Comparison of ENCODE assay signal across 1 cellular context in genomic region chr5:170296036-170296934, GRCh38.
TF ChIP-seq lines count a peak whose summit lies in the region.

No MANE protein-coding gene starts in this region.

TF ChIP-seq in WTC11, 78 proteins besides CTCF, POLR2A, EP300 and RAD21 (continued from another document):
- no peak for TF ChIP-seq AR (CRISPR knock-in tag; IDR thresholded peaks at IDR 0.05)
- no peak for TF ChIP-seq MXD4 (CRISPR knock-in tag; IDR thresholded peaks at IDR 0.05; ENCODE audit: borderline replicate concordance)
- TF ChIP-seq ZNF512 (CRISPR knock-in tag; IDR thresholded peaks at IDR 0.05; ENCODE audit: borderline replicate concordance), result no peak
- no peak for TF ChIP-seq ZNF138 (CRISPR knock-in tag; conservative IDR thresholded peaks at IDR 0.05)
- no peak for TF ChIP-seq IRF1 (CRISPR knock-in tag; IDR thresholded peaks at IDR 0.05)
- no peak for TF ChIP-seq IRF2 (CRISPR knock-in tag; IDR thresholded peaks at IDR 0.05; ENCODE audit: borderline replicate concordance, low read depth)
- no peak for TF ChIP-seq ZNF425 (CRISPR knock-in tag; conservative IDR thresholded peaks at IDR 0.05)
- TF ChIP-seq FOXP4 (CRISPR knock-in tag; IDR thresholded peaks at IDR 0.05), result no peak
- no peak for TF ChIP-seq FOXK1 (CRISPR knock-in tag; IDR thresholded peaks at IDR 0.05)
- no peak for TF ChIP-seq ELF4 (CRISPR knock-in tag; IDR thresholded peaks at IDR 0.05; ENCODE audit: low read depth)
- no peak for TF ChIP-seq USF2 (CRISPR knock-in tag; IDR thresholded peaks at IDR 0.05)
- no peak for TF ChIP-seq SOX15 (CRISPR knock-in tag; IDR thresholded peaks at IDR 0.05)
